15 cellular contexts compared by ENCODE assay signal in genomic region chr3:136938334-136938733, GRCh38.
DNase-seq lines count a peak whose midpoint lies in the region; ATAC-seq and TF ChIP-seq lines count a peak whose summit lies in the region.
"Had no signal": no experiment of that assay in that cellular context is flagged by ENCODE, and none has a peak within 500 bp of the region (broad histone marks: within the 10 kb centered on the region; RNA-seq: fewer than 3 reads in every experiment).

No MANE protein-coding gene starts in this region.

- H3K27me3 Mint-ChIP-seq in effector memory CD8-positive, alpha-beta T cell: no peaks in the 10 kb centered on the region
- H3K27me3 Mint-ChIP-seq: naive B cell had no signal

- DNase-seq in NOMO-1 treated with DMSO at 0.1 percent for 48 hours (lab: John Stamatoyannopoulos, UW; ENCODE audit: unreplicated experiment) (peak; percentile 20), NOMO-1 treated with dmso at 0.1 percent for 144 hours (lab: John Stamatoyannopoulos, UW; ENCODE audit: unreplicated experiment) (no peak), NCI-H226 (peak; percentile 31)
- no peak for DNase-seq in effector memory CD8-positive, alpha-beta T cell
- no peak for DNase-seq in activated CD8-positive, alpha-beta memory T cell treated with anti-CD3 and anti-CD28 coated beads for 24 hours
- DNase-seq: 8988T; activated CD8-positive, alpha-beta memory T cell treated with anti-CD3 and anti-CD28 coated beads, Interleukin-2, amount 50 U/mL, for 48 hours; amygdala; KBM-7; naive B cell; NCI-H2171 treated with DMSO at 0.1 percent for 48 hours had no signal

- H3K27ac Mint-ChIP-seq in effector memory CD8-positive, alpha-beta T cell: peak overlapping the region in 1 of 2 donors; percentile 44

- no peaks in the 10 kb centered on the region for H3K9me3 ChIP-seq in neutrophil

- H3K9me3 Mint-ChIP-seq in effector memory CD8-positive, alpha-beta T cell: no peaks in the 10 kb centered on the region

- peak overlapping the region; percentile 17 for H3K27ac ChIP-seq in neutrophil

- no peak for TF ChIP-seq CTCF in neutrophil (IDR thresholded peaks at IDR 0.05)

- peaks cover 20% of the 10 kb centered on the region for H3K36me3 Mint-ChIP-seq in effector memory CD8-positive, alpha-beta T cell (ENCODE audit: insufficient read depth)

- no peak overlapping the region for H3K4me3 ChIP-seq in neutrophil (ENCODE audit: low read depth in 1 of 2, low read length in 1 of 2)

- H3K4me1 Mint-ChIP-seq in effector memory CD8-positive, alpha-beta T cell (ENCODE audit: low read depth in 2 of 2): peaks cover 35 to 67% of the 10 kb centered on the region in 2 donors

- ATAC-seq in effector memory CD8-positive, alpha-beta T cell (replicated peaks): peak; percentile 42
- no peak for ATAC-seq in HG02938 (IDR thresholded peaks at IDR 0.05; ENCODE audit: unreplicated experiment)
- ATAC-seq in GM19035 (IDR thresholded peaks at IDR 0.05; ENCODE audit: unreplicated experiment): no peak
- ATAC-seq: sciatic nerve had no signal

- no peaks in the 10 kb centered on the region for H3K27me3 ChIP-seq in neutrophil

- H3K4me3 Mint-ChIP-seq in effector memory CD8-positive, alpha-beta T cell: no peak overlapping the region
- H3K4me3 Mint-ChIP-seq: naive B cell had no signal

- H3K36me3 ChIP-seq in neutrophil: peaks cover 5% of the 10 kb centered on the region

- peaks cover 10 to 12% of the 10 kb centered on the region in 2 experiments for H3K4me1 ChIP-seq in neutrophil (ENCODE audit: control insufficient read depth in 1 of 2, insufficient read depth in 1 of 2, low read depth in 1 of 2, low read length in 1 of 2)

Comparison
In these comparisons a context has a peak if more than half of its experiments do, and no peak if none do; other contexts are left out.
1. DNase-seq: peak in NOMO-1 treated with DMSO at 0.1 percent for 48 hours (single experiment) and NCI-H226 (single experiment); none in NOMO-1 treated with dmso at 0.1 percent for 144 hours (single experiment), effector memory CD8-positive, alpha-beta T cell (0 of 3) and activated CD8-positive, alpha-beta memory T cell treated with anti-CD3 and anti-CD28 coated beads for 24 hours (single experiment).